ENCODE assay signal across 33 cellular contexts in genomic region chr1:187228790-187229189, GRCh38.
DNase-seq lines count a peak whose midpoint lies in the region; ATAC-seq, FAIRE-seq and TF ChIP-seq lines count a peak whose summit lies in the region.
"Had no signal": no experiment of that assay in that cellular context is flagged by ENCODE, and none has a peak within 500 bp of the region (broad histone marks: within the 10 kb centered on the region; RNA-seq: fewer than 3 reads in every experiment).

No MANE protein-coding gene starts in this region.

- H3K79me1 ChIP-seq in IMR-90 (ENCODE audit: low read depth in 1 of 2, low read length in 2 of 2) = no peaks in the 10 kb centered on the region

- DNase-seq in HepG2 (ENCODE audit: low spot score) (no peak), right lobe of liver (no peak), A549 (ENCODE audit: low read depth in 1 of 2, low spot score in 1 of 2) (no peak), IMR-90 (no peak), K562 (ENCODE audit: extremely low read depth in 1 of 4, low spot score in 3 of 4) (no peak), HAP-1 (ENCODE audit: low spot score in 2 of 2) (no peak), hepatocyte (ENCODE audit: low spot score) (no peak), hepatic stellate cell (ENCODE audit: low spot score) (no peak)
- DNase-seq: 8988T; ACHN; AML-193; BE2C; C1 segment of cervical spinal cord; Caco-2; Calu3; CD4-positive, alpha-beta memory T cell; CD4-positive, alpha-beta T cell; CD4-positive, CD25-positive, alpha-beta regulatory T cell; CD8-positive, alpha-beta memory T cell; CD8-positive, alpha-beta T cell; COR-L47; DMS 273 treated with DMSO at 0.1 percent for 48 hours; DMS153; DMS53; DMS79; DMS79 treated with DMSO at 0.1 percent for 48 hours; DND-41; EL had no signal

- H3K4me2 ChIP-seq in HepG2 (ENCODE audit: low read depth, low read length) (no peak overlapping the region), A549 (no peak overlapping the region), IMR-90 (ENCODE audit: low read depth, low read length) (no peak overlapping the region), K562 (ENCODE audit: insufficient read depth, low read length) (no peak overlapping the region), hepatocyte (no peak overlapping the region)
- H3K4me2 ChIP-seq: BLaER1 treated with 17β-estradiol and CSF1 and Interleukin-3, amounts not matched to agents 10 nM and 100 nM had no signal

- H3K4me3 ChIP-seq in HepG2 (replicated peaks in 1 of 3; ENCODE audit: insufficient read depth in 1 of 3, low read depth in 2 of 3, low read length in 3 of 3) (no peak overlapping the region), right lobe of liver (no peak overlapping the region), A549 (no peak overlapping the region), IMR-90 (ENCODE audit: insufficient read depth, low read depth, low read length) (no peak overlapping the region), K562 (no peak overlapping the region), HAP-1 (no peak overlapping the region), hepatocyte (no peak overlapping the region)
- H3K4me3 ChIP-seq: BLaER1; BLaER1 treated with 17β-estradiol and CSF1 and Interleukin-3, amounts not matched to agents 10 nM and 100 nM had no signal

- H2AFZ ChIP-seq in HepG2 (ENCODE audit: low read length) (no peak overlapping the region), IMR-90 (replicated peaks; ENCODE audit: low read length, poor library complexity) (no peak overlapping the region), K562 (ENCODE audit: low read depth, low read length) (no peak overlapping the region), hepatocyte (no peak overlapping the region)

- FAIRE-seq in HepG2 (lab: Jason Lieb, UNC) (no peak), A549 (lab: Jason Lieb, UNC) (no peak), K562 (lab: Jason Lieb, UNC) (no peak)
- FAIRE-seq: A204.1 had no signal

- H3K36me3 ChIP-seq in HepG2 (replicated peaks in 1 of 2; ENCODE audit: control insufficient read depth in 1 of 2, insufficient read depth in 2 of 2, low read length in 2 of 2) (no peaks in the 10 kb centered on the region), right lobe of liver (no peaks in the 10 kb centered on the region), IMR-90 (ENCODE audit: control insufficient read depth, insufficient read depth, low read length) (no peaks in the 10 kb centered on the region), K562 (ENCODE audit: control insufficient read depth, insufficient read depth, low read length) (no peaks in the 10 kb centered on the region), HAP-1 (replicated peaks) (no peaks in the 10 kb centered on the region), hepatocyte (replicated peaks; ENCODE audit: insufficient read depth, low read depth) (no peaks in the 10 kb centered on the region)
- H3K36me3 ChIP-seq: BE2C; BLaER1; BLaER1 treated with 17β-estradiol and CSF1 and Interleukin-3, amounts not matched to agents 10 nM and 100 nM had no signal

- no peak for ATAC-seq in HepG2
- ATAC-seq in right lobe of liver = no peak
- ATAC-seq in A549 = no peak
- no peak for ATAC-seq in IMR-90 (ENCODE audit: low read depth)
- ATAC-seq in K562 = no peak
- ATAC-seq: CD8-positive, alpha-beta T cell had no signal

- H3K18ac ChIP-seq in IMR-90 (ENCODE audit: low read depth, low read length) = no peak overlapping the region

- TF ChIP-seq RAD21 in HepG2 (CRISPR knock-in tag; IDR thresholded peaks at IDR 0.05) = no peak
- TF ChIP-seq RAD21 in A549 (conservative IDR thresholded peaks at IDR 0.05 in 1 of 2, IDR thresholded peaks at IDR 0.05 in 1 of 2) = no peak
- TF ChIP-seq RAD21 in IMR-90 (IDR thresholded peaks at IDR 0.05; ENCODE audit: low read length) = no peak
- TF ChIP-seq RAD21 in K562 (CRISPR knock-in tag; conservative IDR thresholded peaks at IDR 0.05 in 1 of 2, IDR thresholded peaks at IDR 0.05 in 1 of 2) = no peak

- H3K79me2 ChIP-seq in HepG2 (ENCODE audit: insufficient read depth, low read length) (no peaks in the 10 kb centered on the region), K562 (ENCODE audit: control insufficient read depth, insufficient read depth, low read length) (no peaks in the 10 kb centered on the region), hepatocyte (no peaks in the 10 kb centered on the region)

- no peaks in the 10 kb centered on the region for H3K27me3 ChIP-seq in HepG2 (ENCODE audit: control insufficient read depth in 1 of 2, insufficient read depth in 2 of 2, low read length in 2 of 2)
- H3K27me3 ChIP-seq in right lobe of liver = no peaks in the 10 kb centered on the region
- H3K27me3 ChIP-seq in IMR-90 (ENCODE audit: control insufficient read depth, insufficient read depth, low read length) = no peaks in the 10 kb centered on the region
- H3K27me3 ChIP-seq in K562 (ENCODE audit: control insufficient read depth in 2 of 2, insufficient read depth in 2 of 2, low read length in 2 of 2) = no peaks in the 10 kb centered on the region
- no peaks in the 10 kb centered on the region for H3K27me3 ChIP-seq in HAP-1 (ENCODE audit: low read depth)
- H3K27me3 ChIP-seq in hepatocyte = no peaks in the 10 kb centered on the region
- H3K27me3 ChIP-seq: BE2C; BLaER1; BLaER1 treated with 17β-estradiol and CSF1 and Interleukin-3, amounts not matched to agents 10 nM and 100 nM had no signal

- no peak overlapping the region for H4K91ac ChIP-seq in IMR-90 (ENCODE audit: insufficient read depth, low read depth, low read length)

- WGBS in HepG2 (ENCODE audit: low lambda C conversion rate) = 0% methylated on average over 1 of the region's 1 CpG
- WGBS in right lobe of liver (ENCODE audit: insufficient coverage, low coverage, low lambda C conversion rate, missing lambda C conversion rate) = 68% methylated on average over 1 of the region's 1 CpG
- 75% methylated on average over 1 of the region's 1 CpG for WGBS in A549 (ENCODE audit: missing lambda C conversion rate)
- no CpG with 5 or more reads among the region's 1 CpG for WGBS in IMR-90 (ENCODE audit: extremely low coverage in 2 of 2, insufficient read length in 1 of 2), 2 experiments
- WGBS in K562 (ENCODE audit: insufficient coverage, low coverage, missing lambda C conversion rate) = 0% methylated on average over 1 of the region's 1 CpG
- 100% methylated on average over 1 of the region's 1 CpG for WGBS in hepatocyte (ENCODE audit: low lambda C conversion rate, missing lambda C conversion rate)

- intact Hi-C loops in HepG2 (cut with micrococcal nuclease; ENCODE audit: unreplicated experiment) = no loop called here
- intact Hi-C loops in right lobe of liver (cut with DNase I) = no loop called here
- intact Hi-C loops in IMR-90 (cut with micrococcal nuclease) = no loop called here
- intact Hi-C loops in K562 (cut with micrococcal nuclease) = no loop called here

- in situ Hi-C loops in HepG2 (cut with HindIII; ENCODE audit: extremely low pct_ligation_motif_present, low pct_unique_long_range_greater_than_20kb) (no loop called here), IMR-90 (cut with MboI; ENCODE audit: low sequenced_read_pairs) (no loop called here), K562 (cut with MboI) (no loop called here), HAP-1 (cut with MboI; ENCODE audit: low sequenced_read_pairs) (no loop called here)

- no peak overlapping the region for H3K56ac ChIP-seq in IMR-90 (ENCODE audit: extremely low read depth, insufficient read depth, low read length)

- no peak overlapping the region for H2AK5ac ChIP-seq in IMR-90 (ENCODE audit: low read depth, low read length)

- H3K14ac ChIP-seq in IMR-90 (replicated peaks; ENCODE audit: low read depth, low read length) = no peak overlapping the region

- H2BK5ac ChIP-seq in IMR-90 (ENCODE audit: low read depth, low read length, poor library complexity, severe bottlenecking) = no peak overlapping the region

- H3K27ac ChIP-seq in HepG2 (ENCODE audit: extremely low read length, insufficient read depth, low read length) (no peak overlapping the region), right lobe of liver (no peak overlapping the region), A549 (no peak overlapping the region), IMR-90 (ENCODE audit: insufficient read depth, low read length) (no peak overlapping the region), K562 (ENCODE audit: extremely low read depth, low read depth, low read length) (no peak overlapping the region), hepatocyte (no peak overlapping the region)
- H3K27ac ChIP-seq: 22Rv1; BLaER1; BLaER1 treated with 17β-estradiol and CSF1 and Interleukin-3, amounts not matched to agents 10 nM and 100 nM; C4-2B had no signal

- H3K4ac ChIP-seq in IMR-90 (ENCODE audit: low read depth, low read length) = no peak overlapping the region

- CTCF ChIA-PET in HepG2 (lab: Yijun Ruan, JAX; ENCODE audit: low intra/inter-chr PET ratio, low total read pairs) = no interaction called here
- CTCF ChIA-PET in A549 (lab: Yijun Ruan, JAX) = no interaction called here
- CTCF ChIA-PET in IMR-90 (lab: Yijun Ruan, JAX) = no interaction called here
- CTCF ChIA-PET in K562 (lab: Yijun Ruan, JAX; ENCODE audit: low intra/inter-chr PET ratio) = no interaction called here

- H2BK120ac ChIP-seq in IMR-90 (ENCODE audit: low read depth, low read length) = no peak overlapping the region

- H2BK15ac ChIP-seq in IMR-90 (ENCODE audit: low read depth, low read length) = no peak overlapping the region

- BruUV-seq in HepG2 (replicated peaks; lab: Mats Ljungman, UMichigan) (no TSS peak), IMR-90 (replicated peaks; lab: Mats Ljungman, UMichigan) (no TSS peak), K562 (replicated peaks; lab: Mats Ljungman, UMichigan) (no TSS peak)

- H3K9me1 ChIP-seq in IMR-90 (ENCODE audit: insufficient read depth, low read length) (no peaks in the 10 kb centered on the region), K562 (ENCODE audit: control insufficient read depth, insufficient read depth, low read length) (no peaks in the 10 kb centered on the region)

- H4K8ac ChIP-seq in IMR-90 (ENCODE audit: low read depth in 2 of 2, low read length in 2 of 2) = no peak overlapping the region

- H3K9me3 ChIP-seq in HepG2 (ENCODE audit: low read length) = no peaks in the 10 kb centered on the region
- H3K9me3 ChIP-seq in right lobe of liver = no peaks in the 10 kb centered on the region
- H3K9me3 ChIP-seq in A549 = no peaks in the 10 kb centered on the region
- no peaks in the 10 kb centered on the region for H3K9me3 ChIP-seq in IMR-90 (ENCODE audit: control insufficient read depth, insufficient read depth, low read length)
- H3K9me3 ChIP-seq in K562 (replicated peaks; ENCODE audit: control insufficient read depth, insufficient read depth, low read depth, low read length) = 0 out of 2 replicates have a peak, but pooled peaks cover 2% of the 10 kb centered on the region
- no peaks in the 10 kb centered on the region for H3K9me3 ChIP-seq in HAP-1
- H3K9me3 ChIP-seq in hepatocyte (ENCODE audit: low read depth) = no peaks in the 10 kb centered on the region
- H3K9me3 ChIP-seq: BE2C, BLaER1, Caco-2 had no signal

- no peak for TF ChIP-seq POLR2A in HepG2 (IDR thresholded peaks at IDR 0.05; ENCODE audit: insufficient read depth in 1 of 2, low read depth in 2 of 2, low read length in 2 of 2)
- no peak for TF ChIP-seq POLR2A in right lobe of liver (IDR thresholded peaks at IDR 0.05)
- no peak for TF ChIP-seq POLR2A in A549 (IDR thresholded peaks at IDR 0.05; ENCODE audit: low read length)
- no peak for TF ChIP-seq POLR2A in IMR-90 (IDR thresholded peaks at IDR 0.05; ENCODE audit: low read depth, low read length)
- no peak for TF ChIP-seq POLR2A in K562 (conservative IDR thresholded peaks at IDR 0.05)

- dilution Hi-C loops in IMR-90 (cut with HindIII; ENCODE audit: low sequenced_read_pairs, unreplicated experiment) = no loop called here

- H4K5ac ChIP-seq in IMR-90 (ENCODE audit: low read depth, low read length) = no peak overlapping the region

- no peak overlapping the region for H2AK9ac ChIP-seq in IMR-90 (replicated peaks; ENCODE audit: low read depth, low read length, poor library complexity)

- POLR2A ChIA-PET in HepG2 (lab: Yijun Ruan, JAX) = no interaction called here
- POLR2A ChIA-PET in A549 (lab: Yijun Ruan, JAX) = no interaction called here
- POLR2A ChIA-PET in IMR-90 (lab: Charles Lee; ENCODE audit: unreplicated experiment) = no interaction called here
- POLR2A ChIA-PET in K562 (lab: Yijun Ruan, JAX) = no interaction called here

- H2BK20ac ChIP-seq in IMR-90 (ENCODE audit: low read depth, low read length) = no peak overlapping the region

- H3K9ac ChIP-seq in HepG2 (ENCODE audit: insufficient read depth, low read depth, low read length) (no peak overlapping the region), IMR-90 (ENCODE audit: low read depth, low read length) (no peak overlapping the region), K562 (ENCODE audit: insufficient read depth in 1 of 2, low read depth in 2 of 2, low read length in 2 of 2) (no peak overlapping the region)
- H3K9ac ChIP-seq: BLaER1; BLaER1 treated with 17β-estradiol and CSF1 and Interleukin-3, amounts not matched to agents 10 nM and 100 nM had no signal

- H3K4me1 ChIP-seq in HepG2 (ENCODE audit: insufficient read depth, low read length) = no peaks in the 10 kb centered on the region
- no peaks in the 10 kb centered on the region for H3K4me1 ChIP-seq in right lobe of liver
- H3K4me1 ChIP-seq in A549 = no peaks in the 10 kb centered on the region
- H3K4me1 ChIP-seq in IMR-90 (ENCODE audit: control insufficient read depth, insufficient read depth, low read length) = no peaks in the 10 kb centered on the region
- no peaks in the 10 kb centered on the region for H3K4me1 ChIP-seq in K562 (replicated peaks in 1 of 2; ENCODE audit: control insufficient read depth in 2 of 2, insufficient read depth in 2 of 2, low read length in 2 of 2)
- H3K4me1 ChIP-seq in HAP-1 = no peaks in the 10 kb centered on the region
- H3K4me1 ChIP-seq in hepatocyte (ENCODE audit: insufficient read depth) = no peaks in the 10 kb centered on the region
- H3K4me1 ChIP-seq: BE2C, Caco-2 had no signal

- H4K20me1 ChIP-seq in HepG2 (ENCODE audit: insufficient read depth, low read length) = no peaks in the 10 kb centered on the region
- no peaks in the 10 kb centered on the region for H4K20me1 ChIP-seq in IMR-90 (ENCODE audit: insufficient read depth, low read length)
- no peaks in the 10 kb centered on the region for H4K20me1 ChIP-seq in K562 (replicated peaks; ENCODE audit: control insufficient read depth, insufficient read depth, low read length)
- H4K20me1 ChIP-seq in hepatocyte (ENCODE audit: insufficient read depth, poor library complexity, severe bottlenecking) = no peaks in the 10 kb centered on the region
- H4K20me1 ChIP-seq: BLaER1; BLaER1 treated with 17β-estradiol and CSF1 and Interleukin-3, amounts not matched to agents 10 nM and 100 nM had no signal

- TF ChIP-seq CTCF in HepG2 (CRISPR knock-in tag; IDR thresholded peaks at IDR 0.05) (no peak), right lobe of liver (IDR thresholded peaks at IDR 0.05) (no peak), A549 (IDR thresholded peaks at IDR 0.05) (no peak), IMR-90 (conservative IDR thresholded peaks at IDR 0.05; ENCODE audit: low read depth, low read length) (no peak), K562 (IDR thresholded peaks at IDR 0.05 in 2 of 3, conservative IDR thresholded peaks at IDR 0.05 in 1 of 3; ENCODE audit: insufficient read depth in 2 of 3, low read depth in 1 of 3, low read length in 3 of 3) (no peak), hepatocyte (IDR thresholded peaks at IDR 0.05; ENCODE audit: poor library complexity) (no peak)

- TF ChIP-seq EP300 in HepG2 (IDR thresholded peaks at IDR 0.05; ENCODE audit: low read depth in 2 of 2, low read length in 2 of 2) (no peak), HepG2 (CRISPR knock-in tag; IDR thresholded peaks at IDR 0.05; ENCODE audit: borderline replicate concordance) (no peak), A549 (IDR thresholded peaks at IDR 0.05) (no peak), K562 (IDR thresholded peaks at IDR 0.05; ENCODE audit: low read length) (no peak)

- H3K9me2 ChIP-seq in hepatocyte (replicated peaks; ENCODE audit: insufficient read depth) = no peaks in the 10 kb centered on the region

- H3K23ac ChIP-seq in IMR-90 (ENCODE audit: low read depth, low read length) = no peak overlapping the region

Comparison
In these comparisons a context has a peak if more than half of its experiments do, and no peak if none do; other contexts are left out.
1. Of the 241 proteins assayed by ChIP-seq in both HepG2 and K562: peak only in HepG2: MAFF and MAFK; only in K562: none; in both: none; in neither: 239.